In the genomic region with DNA sequence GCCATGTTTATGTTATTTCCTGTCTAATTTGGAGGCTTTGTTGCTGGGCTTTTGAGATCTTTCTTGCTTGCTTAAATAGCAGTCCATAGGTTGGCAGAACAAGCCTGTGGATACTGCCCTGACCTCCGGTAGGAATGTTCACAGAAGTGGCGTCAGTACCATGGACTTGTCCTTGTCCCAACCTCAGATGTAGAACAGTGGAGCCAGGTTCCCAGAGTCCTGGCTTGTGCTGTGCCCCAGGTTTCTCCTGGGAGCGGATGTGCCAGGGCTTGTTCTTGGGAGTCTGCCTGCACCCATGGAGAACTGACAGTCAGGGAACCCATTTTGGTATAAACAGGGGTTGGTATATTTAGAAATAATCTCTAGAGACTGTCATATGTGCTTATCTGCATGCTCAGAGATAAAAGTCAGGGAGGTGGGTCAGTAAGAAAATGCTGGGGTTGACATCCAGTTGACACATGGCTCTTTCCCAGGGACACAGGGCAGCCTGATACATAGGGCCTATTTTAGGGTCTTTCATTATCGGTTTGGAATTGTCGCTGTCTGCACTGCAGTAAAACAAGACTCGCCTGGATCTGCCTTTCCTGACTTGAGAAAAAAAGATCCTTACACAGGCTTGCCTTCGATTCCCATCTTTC, we compare ENCODE assay signal across 23 cellular contexts. TPM values are rescaled to one million over a fixed set of nuclear protein-coding genes. Genes with fewer than 3 reads are reported as not detected.
DNase-seq lines count a peak whose midpoint lies in the region; ATAC-seq, FAIRE-seq and TF ChIP-seq lines count a peak whose summit lies in the region.
"Had no signal": no experiment of that assay in that cellular context is flagged by ENCODE, and none has a peak within 500 bp of the region (broad histone marks: within the 10 kb centered on the region; RNA-seq: fewer than 3 reads in every experiment).

No MANE protein-coding gene starts in this region.

- TF ChIP-seq CTCF in AG04450 (IDR thresholded peaks at IDR 0.05; ENCODE audit: low read depth, low read length) (no peak), hepatocyte (IDR thresholded peaks at IDR 0.05; ENCODE audit: poor library complexity) (no peak)

- H3K79me2 ChIP-seq in hepatocyte, result no peaks in the 10 kb centered on the region

- no peak for FAIRE-seq in frontal cortex (lab: Jason Lieb, UNC)

- no peaks in the 10 kb centered on the region for H3K4me1 Mint-ChIP-seq in activated naive CD4-positive, alpha-beta T cell treated with anti-CD3 and anti-CD28 coated beads, Interleukin-2, amount 10 ng/mL, durations not matched to agents 7 days and 5 days
- H3K4me1 Mint-ChIP-seq: CD4-positive, alpha-beta memory T cell; neural crest cell had no signal

- peak overlapping the region; percentile 41 for H3K4me2 ChIP-seq in hepatocyte
- H3K4me2 ChIP-seq: KMS-11, PC-9 had no signal

- ATAC-seq in HG03469 (IDR thresholded peaks at IDR 0.05; ENCODE audit: unreplicated experiment) (no peak), HG02970 (IDR thresholded peaks at IDR 0.05; ENCODE audit: low FRiP score, unreplicated experiment) (no peak)
- ATAC-seq: right lobe of liver had no signal

- WGBS in esophagus, 2 donors, result 60 to 68% methylated on average over 7 of the region's 7 CpGs
- 78% methylated on average over 7 of the region's 7 CpGs for WGBS in hepatocyte (ENCODE audit: low lambda C conversion rate, missing lambda C conversion rate)

- no peak overlapping the region for H2AFZ ChIP-seq in hepatocyte
- H2AFZ ChIP-seq: PC-9 had no signal

- H4K20me1 ChIP-seq in hepatocyte (ENCODE audit: insufficient read depth, poor library complexity, severe bottlenecking), result no peaks in the 10 kb centered on the region

- H3K4me3 Mint-ChIP-seq in activated naive CD4-positive, alpha-beta T cell treated with anti-CD3 and anti-CD28 coated beads, Interleukin-2, amount 10 ng/mL, durations not matched to agents 7 days and 5 days, result no peak overlapping the region
- H3K4me3 Mint-ChIP-seq: CD4-positive, alpha-beta memory T cell; neural crest cell had no signal

- H3K27ac ChIP-seq in AG04450 (ENCODE audit: low read depth, low read length) (peak overlapping the region; percentile 80), esophagus (ENCODE audit: low read depth in 2 of 2, low read length in 1 of 2) (peak overlapping the region; percentile 56 to 60), hepatocyte (peak overlapping the region; percentile 37), rectal smooth muscle tissue (ENCODE audit: low read depth, low read length) (peak overlapping the region; percentile 83)
- H3K27ac ChIP-seq: KMS-11, PC-9, right lobe of liver, thyroid gland had no signal

- H3K36me3 ChIP-seq in esophagus (ENCODE audit: control insufficient read depth in 2 of 2, insufficient read depth in 2 of 2, low read length in 1 of 2), result no peaks in the 10 kb centered on the region
- no peaks in the 10 kb centered on the region for H3K36me3 ChIP-seq in hepatocyte (replicated peaks; ENCODE audit: insufficient read depth, low read depth)
- H3K36me3 ChIP-seq in rectal smooth muscle tissue (ENCODE audit: control insufficient read depth, insufficient read depth, low read length), result no peaks in the 10 kb centered on the region
- H3K36me3 ChIP-seq: right lobe of liver, thyroid gland had no signal

- H3K4me3 ChIP-seq in AG04450 (ENCODE audit: low read depth, low read length) (peak overlapping the region; percentile 17; the same call in 1 of the 2 replicates), esophagus (ENCODE audit: low read depth in 1 of 2, low read length in 2 of 2) (no peak overlapping the region), hepatocyte (no peak overlapping the region), rectal smooth muscle tissue (ENCODE audit: low read length) (peak overlapping the region; percentile 22)
- H3K4me3 ChIP-seq: PC-9, right lobe of liver, thyroid gland had no signal

- POLR2A ChIA-PET in AG04450 (lab: Yijun Ruan, JAX), result interaction anchor here (0.6 kb wide), 1 partner anchor 1398 kb away, joined by 4 read pairs; no protein-coding TSS in a partner anchor

- no peaks in the 10 kb centered on the region for H3K4me1 ChIP-seq in esophagus (ENCODE audit: control insufficient read depth in 2 of 2, insufficient read depth in 2 of 2, low read length in 1 of 2)
- H3K4me1 ChIP-seq in hepatocyte (ENCODE audit: insufficient read depth), result no peaks in the 10 kb centered on the region
- peaks cover 37% of the 10 kb centered on the region for H3K4me1 ChIP-seq in rectal smooth muscle tissue (ENCODE audit: control insufficient read depth, insufficient read depth, low read length)
- H3K4me1 ChIP-seq: right lobe of liver, thyroid gland had no signal

- H3K9me3 ChIP-seq in AG04450 (ENCODE audit: control insufficient read depth, insufficient read depth, low read length) (peaks cover 15% of the 10 kb centered on the region), esophagus (ENCODE audit: control insufficient read depth in 2 of 2, insufficient read depth in 1 of 2, low read depth in 1 of 2, low read length in 1 of 2) (no peaks in the 10 kb centered on the region), hepatocyte (ENCODE audit: low read depth) (no peaks in the 10 kb centered on the region)
- H3K9me3 ChIP-seq: right lobe of liver, thyroid gland had no signal

- CTCF ChIA-PET in AG04450 (lab: Charles Lee), result interaction anchor here (1.4 kb wide), 1 partner anchor 208 kb away, joined by 6 read pairs; no protein-coding TSS in a partner anchor
- CTCF ChIA-PET in activated naive CD4-positive, alpha-beta T cell treated with anti-CD3 and anti-CD28 coated beads, Interleukin-2, amount 10 ng/mL, durations not matched to agents 7 days and 5 days (lab: Charles Lee), result no interaction called here

- H3K27ac Mint-ChIP-seq in activated naive CD4-positive, alpha-beta T cell treated with anti-CD3 and anti-CD28 coated beads, Interleukin-2, amount 10 ng/mL, durations not matched to agents 7 days and 5 days, result no peak overlapping the region
- H3K27ac Mint-ChIP-seq: CD4-positive, alpha-beta memory T cell had no signal

- peaks cover 8% of the 10 kb centered on the region for H3K9me3 Mint-ChIP-seq in activated naive CD4-positive, alpha-beta T cell treated with anti-CD3 and anti-CD28 coated beads, Interleukin-2, amount 10 ng/mL, durations not matched to agents 7 days and 5 days

- no peak overlapping the region for H3K9ac ChIP-seq in rectal smooth muscle tissue (ENCODE audit: low read length)
- H3K9ac ChIP-seq: KMS-11 had no signal

- peaks cover 10% of the 10 kb centered on the region for H3K27me3 Mint-ChIP-seq in activated naive CD4-positive, alpha-beta T cell treated with anti-CD3 and anti-CD28 coated beads, Interleukin-2, amount 10 ng/mL, durations not matched to agents 7 days and 5 days

- no peaks in the 10 kb centered on the region for H3K27me3 ChIP-seq in AG04450 (ENCODE audit: control insufficient read depth, insufficient read depth, low read length)
- H3K27me3 ChIP-seq in esophagus (ENCODE audit: control insufficient read depth in 1 of 2, insufficient read depth in 2 of 2, low read length in 2 of 2), result no peaks in the 10 kb centered on the region
- no peaks in the 10 kb centered on the region for H3K27me3 ChIP-seq in hepatocyte
- no peaks in the 10 kb centered on the region for H3K27me3 ChIP-seq in rectal smooth muscle tissue (ENCODE audit: control insufficient read depth, insufficient read depth, low read length)
- H3K27me3 ChIP-seq: right lobe of liver had no signal

- DNase-seq in AG04450 (ENCODE audit: low read depth, low spot score), result no peak
- DNase-seq in hepatocyte (ENCODE audit: low spot score), result no peak
- no peak for DNase-seq in activated naive CD4-positive, alpha-beta T cell treated with anti-CD3 and anti-CD28 coated beads, Interleukin-2, amount 10 ng/mL, durations not matched to agents 7 days and 5 days
- no peak for DNase-seq in frontal cortex (ENCODE audit: low spot score in 2 of 2)
- DNase-seq: activated CD4-positive, alpha-beta T cell treated with anti-CD3 and anti-CD28 coated beads for 48 hours; activated naive CD4-positive, alpha-beta T cell treated with anti-CD3 and anti-CD28 coated beads, Interleukin-2, amount 50 U/mL, for 16 hours; CD4-positive, alpha-beta memory T cell; effector memory CD4-positive, alpha-beta T cell; NCI-H1105; NCI-H2107; NCI-H526 treated with DMSO at 0.1 percent for 48 hours; PC-9; right lobe of liver; stimulated activated CD4-positive, alpha-beta T cell treated with anti-CD3 and anti-CD28 coated beads, Interleukin-4, amount 100 ng/mL, for 1 hour; stimulated activated CD8-positive, alpha-beta memory T cell treated with anti-CD3 and anti-CD28 coated beads, Interleukin-4, amount 100 ng/mL, for 48 hours; T1000; thyroid gland had no signal

- no peaks in the 10 kb centered on the region for H3K9me2 ChIP-seq in hepatocyte (replicated peaks; ENCODE audit: insufficient read depth)

- peaks cover 2% of the 10 kb centered on the region for H3K36me3 Mint-ChIP-seq in activated naive CD4-positive, alpha-beta T cell treated with anti-CD3 and anti-CD28 coated beads, Interleukin-2, amount 10 ng/mL, durations not matched to agents 7 days and 5 days

RNA-seq across cellular contexts. Expression of a gene that starts 22.9 kb away (rescaled TPM):
- polyA plus RNA-seq in AG04450 (2011; rRNA removed) (5.9 and 6.3 TPM in 2 replicates), esophagus (1 to 10 TPM; 2.1 to 2.5 TPM), hepatocyte (3.2 and 7.9 TPM in 2 replicates)
- polyA minus RNA-seq in AG04450 (2011; rRNA and poly(A)+ RNA removed), result 24.1 and 27.9 TPM in 2 replicates
- total RNA-seq in hepatocyte (3.8 and 4.0 TPM in 2 replicates), frontal cortex (20.0 TPM)
- total RNA-seq: PC-9 had no signal

Comparison
In these comparisons a context has a peak if more than half of its experiments do, and no peak if none do; other contexts are left out.
1. H3K4me3 ChIP-seq: peak in AG04450 (single experiment) and rectal smooth muscle tissue (single experiment); none in esophagus (0 of 2) and hepatocyte (single experiment).
2. Peak in every context shown above with its lines, with median percentiles within 50 percentile points of each other: H3K27ac ChIP-seq.